13 cellular contexts compared by ENCODE assay signal in genomic region chr7:118259115-118259514, GRCh38. TPM values are rescaled to one million over a fixed set of nuclear protein-coding genes. Genes with fewer than 3 reads are reported as not detected.
DNase-seq lines count a peak whose midpoint lies in the region; ATAC-seq and TF ChIP-seq lines count a peak whose summit lies in the region.
"Had no signal": no experiment of that assay in that cellular context is flagged by ENCODE, and none has a peak within 500 bp of the region (broad histone marks: within the 10 kb centered on the region; RNA-seq: fewer than 3 reads in every experiment).

No MANE protein-coding gene starts in this region.

- no peaks in the 10 kb centered on the region for H4K20me1 ChIP-seq in neural cell (ENCODE audit: insufficient read depth)

- peaks cover 7% of the 10 kb centered on the region for H3K27me3 Mint-ChIP-seq in activated naive CD8-positive, alpha-beta T cell treated with anti-CD3 and anti-CD28 coated beads for 36 hours

- no peaks in the 10 kb centered on the region for H3K9me3 ChIP-seq in neural cell (ENCODE audit: low read length)

- H3K27ac Mint-ChIP-seq in activated naive CD8-positive, alpha-beta T cell treated with anti-CD3 and anti-CD28 coated beads for 36 hours: no peak overlapping the region
- H3K27ac Mint-ChIP-seq: activated T-helper 1 cell treated with anti-CD3 and anti-CD28 coated beads, Interleukin-12 subunit alpha, Interleukin-12 subunit beta, Interleukin-2, Interleukin-4 antibody, amounts not matched to agents 30 ng/mL and 10 ng/mL and 1 ng/mL, durations not matched to agents 14 hours and 24 hours and 36 hours; GM23338 had no signal

- H3F3A ChIP-seq in neural cell (ENCODE audit: insufficient read depth, low read length, poor library complexity, severe bottlenecking): no peaks in the 10 kb centered on the region

- H3K36me3 ChIP-seq in neural cell (ENCODE audit: insufficient read depth, low read length): no peaks in the 10 kb centered on the region

- H3K4me3 ChIP-seq in neural cell (ENCODE audit: low read length): no peak overlapping the region
- H3K4me3 ChIP-seq: GM23338 had no signal

- no peak overlapping the region for H3K4me3 Mint-ChIP-seq in activated naive CD8-positive, alpha-beta T cell treated with anti-CD3 and anti-CD28 coated beads for 36 hours
- H3K4me3 Mint-ChIP-seq: activated T-helper 1 cell treated with anti-CD3 and anti-CD28 coated beads, Interleukin-12 subunit alpha, Interleukin-12 subunit beta, Interleukin-2, Interleukin-4 antibody, amounts not matched to agents 30 ng/mL and 10 ng/mL and 1 ng/mL, durations not matched to agents 14 hours and 24 hours and 36 hours; GM23338 had no signal

- no peaks in the 10 kb centered on the region for H3K9me2 ChIP-seq in neural cell (ENCODE audit: insufficient read depth, low read length)

- TF ChIP-seq RAD21 in neural cell (conservative IDR thresholded peaks at IDR 0.05): peak; percentile 52

- H2AFZ ChIP-seq in neural cell (ENCODE audit: low read depth, low read length): no peak overlapping the region
- H2AFZ ChIP-seq: GM23338 had no signal

- no peaks in the 10 kb centered on the region for H3K27me3 ChIP-seq in neural cell (ENCODE audit: insufficient read depth, low read depth, low read length)

- no peak for ATAC-seq in GM21526 (IDR thresholded peaks at IDR 0.05; ENCODE audit: low FRiP score, unreplicated experiment)
- ATAC-seq: GM23338 had no signal

- H3K79me2 ChIP-seq in neural cell (replicated peaks; ENCODE audit: insufficient read depth, low read length): no peaks in the 10 kb centered on the region

- H3K27ac ChIP-seq in VCaP (no peak overlapping the region), neural cell (ENCODE audit: low read length) (no peak overlapping the region)

- H3K9ac ChIP-seq in neural cell (ENCODE audit: low read length): no peak overlapping the region

- no peaks in the 10 kb centered on the region for H3K9me3 Mint-ChIP-seq in activated naive CD8-positive, alpha-beta T cell treated with anti-CD3 and anti-CD28 coated beads for 36 hours
- H3K9me3 Mint-ChIP-seq: activated T-helper 1 cell treated with anti-CD3 and anti-CD28 coated beads, Interleukin-12 subunit alpha, Interleukin-12 subunit beta, Interleukin-2, Interleukin-4 antibody, amounts not matched to agents 30 ng/mL and 10 ng/mL and 1 ng/mL, durations not matched to agents 14 hours and 24 hours and 36 hours; GM23338 had no signal

- no peak overlapping the region for H3K4me2 ChIP-seq in neural cell (ENCODE audit: low read length)
- H3K4me2 ChIP-seq: GM23338 had no signal

- no peaks in the 10 kb centered on the region for H3K4me1 Mint-ChIP-seq in activated naive CD8-positive, alpha-beta T cell treated with anti-CD3 and anti-CD28 coated beads for 36 hours
- H3K4me1 Mint-ChIP-seq: GM23338 had no signal

- DNase-seq in NCI-H1092 treated with DMSO at 0.1 percent for 48 hours (lab: John Stamatoyannopoulos, UW) (peak; percentile 10), NCI-H1092 (lab: John Stamatoyannopoulos, UW) (no peak), Kasumi-1 (lab: John Stamatoyannopoulos, UW) (peak; percentile 17 to 28), NCI-H510A treated with DMSO at 0.1 percent for 48 hours (lab: John Stamatoyannopoulos, UW) (no peak)
- no peak for DNase-seq in activated naive CD8-positive, alpha-beta T cell treated with anti-CD3 and anti-CD28 coated beads for 36 hours
- DNase-seq: anterior cingulate cortex, occipital lobe had no signal

- H3K36me3 Mint-ChIP-seq in activated naive CD8-positive, alpha-beta T cell treated with anti-CD3 and anti-CD28 coated beads for 36 hours: no peaks in the 10 kb centered on the region

- TF ChIP-seq CTCF in VCaP (conservative IDR thresholded peaks at IDR 0.05) (peak; percentile 74), neural cell (IDR thresholded peaks at IDR 0.05; ENCODE audit: poor library complexity, severe bottlenecking) (peak; percentile 36)

- no peak for TF ChIP-seq EP300 in neural cell (conservative IDR thresholded peaks at IDR 0.05; ENCODE audit: poor library complexity, severe bottlenecking)

TF ChIP-seq in neural cell, 6 proteins besides CTCF, POLR2A, EP300 and RAD21:
- TF ChIP-seq REST (IDR thresholded peaks at IDR 0.05; ENCODE audit: borderline replicate concordance) (no peak), SMC3 (conservative IDR thresholded peaks at IDR 0.05; ENCODE audit: poor library complexity) (peak; percentile 33)

RNA-seq across cellular contexts. Expression of gene ANKRD7, which starts 34.6 kb away (rescaled TPM):
- polyA plus RNA-seq in neural cell: not detected in 2 replicates
- polyA minus RNA-seq in neural cell: not detected in 2 replicates
- 1 to 10 TPM; 1.6 to 1.9 TPM for total RNA-seq in activated naive CD8-positive, alpha-beta T cell treated with anti-CD3 and anti-CD28 coated beads for 36 hours
- total RNA-seq: activated T-helper 1 cell treated with anti-CD3 and anti-CD28 coated beads, Interleukin-12 subunit alpha, Interleukin-12 subunit beta, Interleukin-2, Interleukin-4 antibody, amounts not matched to agents 30 ng/mL and 10 ng/mL and 1 ng/mL, durations not matched to agents 14 hours and 24 hours and 36 hours; T-helper 2 cell treated with Interferon-gamma antibody and Interleukin-4, amounts not matched to agents 100 ng/mL and 5 ng/mL, for 36 hours had no signal

Comparison
In these comparisons a context has a peak if more than half of its experiments do, and no peak if none do; other contexts are left out.
1. DNase-seq: peak in NCI-H1092 treated with DMSO at 0.1 percent for 48 hours (single experiment) and Kasumi-1 (2 of 2); none in NCI-H1092 (single experiment), NCI-H510A treated with DMSO at 0.1 percent for 48 hours (single experiment) and activated naive CD8-positive, alpha-beta T cell treated with anti-CD3 and anti-CD28 coated beads for 36 hours (single experiment).